ENCODE assay signal across 8 cellular contexts in genomic region chr1:155273134-155273982, GRCh38. TPM values are rescaled to one million over a fixed set of nuclear protein-coding genes. Genes with fewer than 3 reads are reported as not detected.
A peak's percentile ranks its signal among the peaks of the same experiment; 100 is the strongest.
DNase-seq lines count a peak whose midpoint lies in the region; ATAC-seq and TF ChIP-seq lines count a peak whose summit lies in the region.

Gene CLK2 (minus strand): TSS chr1:155273504. CDS start chr1:155270977, 2,527 bp downstream.

- in situ Hi-C loops in IMR-90 (cut with MboI; ENCODE audit: low sequenced_read_pairs), result no loop called here

- H3K4me1 Mint-ChIP-seq in endothelial cell (ENCODE audit: unreplicated experiment), result peaks cover 21% of the 10 kb centered on the region

- TF ChIP-seq CTCF in IMR-90 (conservative IDR thresholded peaks at IDR 0.05; ENCODE audit: low read depth, low read length) (no peak), OCI-LY7 (conservative IDR thresholded peaks at IDR 0.05; ENCODE audit: low read length) (no peak), endothelial cell (IDR thresholded peaks at IDR 0.05; ENCODE audit: unreplicated experiment) (no peak)

- ATAC-seq in GM21526 (IDR thresholded peaks at IDR 0.05; ENCODE audit: low FRiP score, unreplicated experiment) (peak; percentile 74), IMR-90 (ENCODE audit: low read depth) (peak; percentile 88)

- 0 out of 2 replicates have a peak, but pooled peaks have one; percentile 47 for TF ChIP-seq POLR2A in IMR-90 (IDR thresholded peaks at IDR 0.05; ENCODE audit: low read depth, low read length)

- peaks cover 12% of the 10 kb centered on the region for H3K9me1 ChIP-seq in IMR-90 (ENCODE audit: insufficient read depth, low read length)

- peak within 1 kb of the TSS; percentile 90 to 98 for H4K8ac ChIP-seq in IMR-90 (ENCODE audit: low read depth in 2 of 2, low read length in 2 of 2)

- peak within 1 kb of the TSS; percentile 49 for H3K56ac ChIP-seq in IMR-90 (ENCODE audit: extremely low read depth, insufficient read depth, low read length)

- H2BK15ac ChIP-seq in IMR-90 (ENCODE audit: low read depth, low read length), result peak within 1 kb of the TSS; percentile 4; the same call in 1 of the 3 replicates

- H3K4me1 ChIP-seq in IMR-90 (ENCODE audit: control insufficient read depth, insufficient read depth, low read length), result peaks cover 1% of the 10 kb centered on the region
- peaks cover 39% of the 10 kb centered on the region for H3K4me1 ChIP-seq in OCI-LY7 (ENCODE audit: insufficient read depth, low read length, poor library complexity, severe bottlenecking)

- peak within 1 kb of the TSS; percentile 94 for H2AK9ac ChIP-seq in IMR-90 (replicated peaks; ENCODE audit: low read depth, low read length, poor library complexity)

- peak within 1 kb of the TSS; percentile 76 for H2AK5ac ChIP-seq in IMR-90 (ENCODE audit: low read depth, low read length)

- peaks cover 3% of the 10 kb centered on the region for H3K27me3 Mint-ChIP-seq in endothelial cell (ENCODE audit: unreplicated experiment)

- dilution Hi-C loops in IMR-90 (cut with HindIII; ENCODE audit: low sequenced_read_pairs, unreplicated experiment), result no loop called here

- peaks cover 21% of the 10 kb centered on the region for H3K36me3 ChIP-seq in IMR-90 (ENCODE audit: control insufficient read depth, insufficient read depth, low read length)
- peaks cover 33% of the 10 kb centered on the region for H3K36me3 ChIP-seq in OCI-LY7 (ENCODE audit: insufficient read depth, low read length)

- peak within 1 kb of the TSS; percentile 75 for H4K91ac ChIP-seq in IMR-90 (ENCODE audit: insufficient read depth, low read depth, low read length)

- BruUV-seq in IMR-90 (replicated peaks; lab: Mats Ljungman, UMichigan) (no TSS peak), OCI-LY7 (replicated peaks; lab: Mats Ljungman, UMichigan) (TSS peak; percentile 80)

- intact Hi-C loops in IMR-90 (cut with micrococcal nuclease), result loop anchor here (2.0 kb wide), 1 partner anchor 49 kb away; no protein-coding TSS in a partner anchor
- intact Hi-C loops in OCI-LY7 (cut with micrococcal nuclease; ENCODE audit: unreplicated experiment), result loop anchor here (10.0 kb wide), 1 partner anchor 231 kb away; no protein-coding TSS in a partner anchor

- H2BK20ac ChIP-seq in IMR-90 (ENCODE audit: low read depth, low read length), result 0 out of 2 replicates have a peak within 1 kb of the TSS, but pooled peaks have one; percentile 0

- H3K27ac ChIP-seq in IMR-90 (ENCODE audit: insufficient read depth, low read length) (peak within 1 kb of the TSS; percentile 89), OCI-LY7 (ENCODE audit: low read depth, low read length, poor library complexity, severe bottlenecking) (peak within 1 kb of the TSS; percentile 68)

- no peaks in the 10 kb centered on the region for H3K27me3 ChIP-seq in IMR-90 (ENCODE audit: control insufficient read depth, insufficient read depth, low read length)

- WGBS in IMR-90 (ENCODE audit: extremely low coverage in 2 of 2, insufficient read length in 1 of 2), 2 experiments, result 0% methylated on average over 21 of the region's 77 CpGs; no CpG with 5 or more reads in 1 of the 2 experiments

- H2AFZ ChIP-seq in IMR-90 (replicated peaks; ENCODE audit: low read length, poor library complexity), result peak within 1 kb of the TSS; percentile 85
- peak within 1 kb of the TSS; percentile 87 for H2AFZ ChIP-seq in OCI-LY7 (ENCODE audit: low read length)

- peaks cover 14% of the 10 kb centered on the region; the same call in 1 of the 2 replicates for H4K20me1 ChIP-seq in IMR-90 (ENCODE audit: insufficient read depth, low read length)
- H4K20me1 ChIP-seq in OCI-LY7 (ENCODE audit: insufficient read depth, low read length), result peaks cover 4% of the 10 kb centered on the region; the same call in 1 of the 2 replicates

- H2BK5ac ChIP-seq in IMR-90 (ENCODE audit: low read depth, low read length, poor library complexity, severe bottlenecking), result peak within 1 kb of the TSS; percentile 77

- peak within 1 kb of the TSS; percentile 93 for H3K27ac Mint-ChIP-seq in endothelial cell (ENCODE audit: unreplicated experiment)

- H3K9ac ChIP-seq in IMR-90 (ENCODE audit: low read depth, low read length), result peak within 1 kb of the TSS; percentile 89

- peaks cover 29% of the 10 kb centered on the region for H3K79me2 ChIP-seq in OCI-LY7 (ENCODE audit: insufficient read depth, low read depth, low read length)

- peak within 1 kb of the TSS; percentile 55 for H3K18ac ChIP-seq in IMR-90 (ENCODE audit: low read depth, low read length)

- H3K36me3 Mint-ChIP-seq in endothelial cell (ENCODE audit: low read depth, unreplicated experiment), result peaks cover 29% of the 10 kb centered on the region

- no peak for TF ChIP-seq RAD21 in IMR-90 (IDR thresholded peaks at IDR 0.05; ENCODE audit: low read length)

- H3K14ac ChIP-seq in IMR-90 (replicated peaks; ENCODE audit: low read depth, low read length), result peak within 1 kb of the TSS; percentile 88

- peak within 1 kb of the TSS; percentile 100 for H3K4me3 Mint-ChIP-seq in endothelial cell (ENCODE audit: unreplicated experiment)

- H3K4me3 ChIP-seq in IMR-90 (ENCODE audit: insufficient read depth, low read depth, low read length) (peak within 1 kb of the TSS; percentile 89), OCI-LY7 (ENCODE audit: low read depth, low read length, poor library complexity, severe bottlenecking) (peak within 1 kb of the TSS; percentile 81)

- H4K5ac ChIP-seq in IMR-90 (ENCODE audit: low read depth, low read length), result peak within 1 kb of the TSS; percentile 93

- H3K9me3 ChIP-seq in IMR-90 (ENCODE audit: control insufficient read depth, insufficient read depth, low read length) (no peaks in the 10 kb centered on the region), OCI-LY7 (ENCODE audit: low read length) (no peaks in the 10 kb centered on the region)

- peak within 1 kb of the TSS; percentile 90 for H3K4ac ChIP-seq in IMR-90 (ENCODE audit: low read depth, low read length)

- CTCF ChIA-PET in IMR-90 (lab: Yijun Ruan, JAX), result interaction anchor here (0.7 to 1.3 kb wide), 4 partner anchors 11 to 100 kb away, joined by 3 to 4 read pairs (median 3); partner anchors contain the start of genes KRTCAP2 and SCAMP3
- CTCF ChIA-PET in OCI-LY7 (lab: Charles Lee; ENCODE audit: unreplicated experiment), result interaction anchor here (1.1 kb wide), 2 partner anchors 23 to 34 kb away, joined by 3 to 6 read pairs; no protein-coding TSS in a partner anchor

- POLR2A ChIA-PET in IMR-90 (lab: Charles Lee; ENCODE audit: unreplicated experiment) (interaction anchor here (0.5 to 1.1 kb wide), 2 partner anchors 136 to 273 kb away, joined by 3 read pairs; no protein-coding TSS in a partner anchor), OCI-LY7 (lab: Charles Lee) (interaction anchor here (0.9 to 2.1 kb wide), 8 partner anchors 10 to 227 kb away, joined by 3 to 13 read pairs (median 5); partner anchors contain the start of genes FDPS and SCAMP3)

- peaks cover 18 to 47% of the 10 kb centered on the region in 2 experiments for H3K79me1 ChIP-seq in IMR-90 (ENCODE audit: low read depth in 1 of 2, low read length in 2 of 2)

- H3K4me2 ChIP-seq in IMR-90 (ENCODE audit: low read depth, low read length), result peak within 1 kb of the TSS; percentile 92
- peak within 1 kb of the TSS; percentile 85 for H3K4me2 ChIP-seq in OCI-LY7 (ENCODE audit: low read length)

- H3K23ac ChIP-seq in IMR-90 (ENCODE audit: low read depth, low read length), result peak within 1 kb of the TSS; percentile 93

- H2BK120ac ChIP-seq in IMR-90 (ENCODE audit: low read depth, low read length), result peak within 1 kb of the TSS; percentile 14

- DNase-seq in D341Med (ENCODE audit: low spot score), result peak; percentile 98
- peak; percentile 88 for DNase-seq in IMR-90
- peak; percentile 97 for DNase-seq in OCI-LY7 (ENCODE audit: low spot score)
- DNase-seq in activated CD8-positive, alpha-beta memory T cell treated with anti-CD3 and anti-CD28 coated beads, Interleukin-2, amount 50 U/mL, for 48 hours, result peak; percentile 98
- DNase-seq in endothelial cell (ENCODE audit: low spot score), result peak; percentile 90
- DNase-seq in midbrain (lab: John Stamatoyannopoulos, UW), result peak; percentile 93
- peak; percentile 88 to 91 for DNase-seq in stimulated activated CD8-positive, alpha-beta memory T cell treated with anti-CD3 and anti-CD28 coated beads, Interleukin-2, amount 100 ng/mL, for 1 hour (ENCODE audit: low read depth in 2 of 2)

- H3K9me2 ChIP-seq in OCI-LY7 (ENCODE audit: insufficient read depth, low read length), result no peaks in the 10 kb centered on the region

- no peaks in the 10 kb centered on the region for H3K9me3 Mint-ChIP-seq in endothelial cell (ENCODE audit: unreplicated experiment)

TF ChIP-seq in IMR-90, 13 proteins besides CTCF, POLR2A, EP300 and RAD21 (continues in another document):
- TF ChIP-seq ELK1 (IDR thresholded peaks at IDR 0.05; ENCODE audit: borderline replicate concordance, low read depth, low read length) (no peak), CEBPB (IDR thresholded peaks at IDR 0.05; ENCODE audit: low read depth, low read length) (no peak), MAZ (IDR thresholded peaks at IDR 0.05; ENCODE audit: borderline replicate concordance, low read depth, low read length) (peak; percentile 67; the same call in 1 of the 2 replicates), BHLHE40 (IDR thresholded peaks at IDR 0.05; ENCODE audit: low read depth, low read length) (peak; percentile 29; the same call in 1 of the 2 replicates), USF2 (IDR thresholded peaks at IDR 0.05; ENCODE audit: low read depth, low read length) (peak; percentile 93), FOS (IDR thresholded peaks at IDR 0.05; ENCODE audit: low read depth, low read length) (no peak), MAFK (IDR thresholded peaks at IDR 0.05; ENCODE audit: low read depth, low read length) (no peak)

RNA-seq across cellular contexts. Expression of gene CLK2, which starts in this region (rescaled TPM):
- 19.2 and 19.7 TPM in 2 replicates for total RNA-seq in IMR-90 (2012; rRNA removed)
- polyA plus RNA-seq in IMR-90 (2012; rRNA removed), result 53.0 and 61.2 TPM in 2 replicates
- 18.2 and 18.6 TPM in 2 replicates for polyA plus RNA-seq in IMR-90 (2012; cell fraction: cytosol; rRNA removed)
- 460 and 576 TPM in 2 replicates for polyA plus RNA-seq in IMR-90 (2012; cell fraction: nucleus; rRNA removed; ENCODE audit: low replicate concordance)
- total RNA-seq in OCI-LY7 (2014; rRNA removed; shearing (Covaris generic)), result 59.8 and 96.7 TPM in 2 replicates
- total RNA-seq in OCI-LY7 (2022), result 107 and 121 TPM in 2 replicates
- 62.8 TPM for total RNA-seq in endothelial cell (ENCODE audit: unreplicated experiment)

Comparison
In these comparisons a context has a peak if more than half of its experiments do, and no peak if none do; other contexts are left out.
1. Peak in every context shown above with its lines: DNase-seq, ATAC-seq, H3K4me3 ChIP-seq and H3K27ac ChIP-seq.